17 cellular contexts compared by ENCODE assay signal in the genomic region with DNA sequence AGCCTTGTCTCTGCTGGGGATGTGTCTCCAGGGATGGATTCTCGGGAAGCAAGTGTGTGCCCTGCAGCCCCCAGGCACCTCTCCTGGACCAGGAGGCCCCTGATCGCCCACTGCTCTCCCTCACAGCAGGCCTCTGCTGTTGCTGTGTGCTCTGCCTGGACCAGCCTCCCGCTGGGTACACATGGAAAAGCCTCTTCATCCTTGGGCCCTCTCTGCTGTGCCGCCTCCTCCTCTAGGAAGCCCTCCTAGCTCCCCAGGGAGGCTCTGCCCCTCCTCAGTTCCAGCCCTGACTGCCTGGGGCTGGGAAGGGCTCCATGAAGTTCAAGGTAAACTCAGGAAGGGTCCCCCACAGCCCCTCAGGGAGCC. TPM values are rescaled to one million over a fixed set of nuclear protein-coding genes. Genes with fewer than 3 reads are reported as not detected.
DNase-seq lines count a peak whose midpoint lies in the region; ATAC-seq, FAIRE-seq and TF ChIP-seq lines count a peak whose summit lies in the region.
"Had no signal": no experiment of that assay in that cellular context is flagged by ENCODE, and none has a peak within 500 bp of the region (broad histone marks: within the 10 kb centered on the region; RNA-seq: fewer than 3 reads in every experiment).

No MANE protein-coding gene starts in this region.

- H3K14ac ChIP-seq in neuronal stem cell (ENCODE audit: low read length): no peak overlapping the region

- H2BK12ac ChIP-seq in neuronal stem cell (ENCODE audit: low read length): no peak overlapping the region

- peak overlapping the region; percentile 89 for H2AK5ac ChIP-seq in neuronal stem cell (ENCODE audit: low read depth, low read length)

- no peak overlapping the region for H3K23ac ChIP-seq in neuronal stem cell (ENCODE audit: low read depth, low read length, poor library complexity)

- H3K36me3 ChIP-seq in HEK293 (ENCODE audit: control insufficient read depth in 2 of 2, insufficient read depth in 1 of 2, low read length in 2 of 2) (peaks cover 0 to 21% of the 10 kb centered on the region in 2 experiments; a peak in 1 of 3 replicates), GM12878 (ENCODE audit: control insufficient read depth in 2 of 2, insufficient read depth in 2 of 2, low read length in 1 of 2) (peaks cover under 1 to 10% of the 10 kb centered on the region in 2 experiments; a peak in 3 of 4 replicates), neuronal stem cell (replicated peaks in 1 of 2; ENCODE audit: control insufficient read depth in 2 of 2, insufficient read depth in 2 of 2, low read length in 2 of 2) (peaks cover 12 to 13% of the 10 kb centered on the region in 2 donors)

- H3K27ac Mint-ChIP-seq in activated CD4-positive, alpha-beta T cell treated with anti-CD3 and anti-CD28 coated beads for 36 hours: no peak overlapping the region

- H3K27me3 Mint-ChIP-seq in activated CD4-positive, alpha-beta T cell treated with anti-CD3 and anti-CD28 coated beads for 36 hours: peaks cover 2% of the 10 kb centered on the region
- H3K27me3 Mint-ChIP-seq: IgD-negative memory B cell had no signal

- no peak for ATAC-seq in GM12878
- no peak for ATAC-seq in activated CD4-positive, alpha-beta T cell treated with anti-CD3 and anti-CD28 coated beads for 36 hours

- no peak overlapping the region for H2AFZ ChIP-seq in GM12878 (ENCODE audit: control insufficient read depth, low read depth, low read length)
- H2AFZ ChIP-seq in neuronal stem cell (ENCODE audit: low read length): no peak overlapping the region

- H3K18ac ChIP-seq in neuronal stem cell (ENCODE audit: low read length): peak overlapping the region; percentile 64

- H3K4me3 Mint-ChIP-seq in activated CD4-positive, alpha-beta T cell treated with anti-CD3 and anti-CD28 coated beads for 36 hours: no peak overlapping the region
- H3K4me3 Mint-ChIP-seq: IgD-negative memory B cell had no signal

- H3K4me2 ChIP-seq in GM12878 (ENCODE audit: control insufficient read depth, insufficient read depth) (no peak overlapping the region), neuronal stem cell (ENCODE audit: insufficient read depth, low read length, poor library complexity, severe bottlenecking) (no peak overlapping the region)

- CTCF ChIA-PET in HEK293 (lab: Yijun Ruan, JAX): interaction anchor here (0.6 to 5.3 kb wide), 8 partner anchors 10 to 131 kb away, joined by 3 to 65 read pairs (median 6); partner anchors contain the start of gene NRTN
- CTCF ChIA-PET in GM12878 (lab: Yijun Ruan, JAX): interaction anchor here (1.3 to 1.7 kb wide), 3 partner anchors 76 to 118 kb away, joined by 4 to 6 read pairs (median 5); partner anchors contain the start of gene NRTN
- CTCF ChIA-PET in activated CD4-positive, alpha-beta T cell treated with anti-CD3 and anti-CD28 coated beads for 36 hours (lab: Charles Lee): interaction anchor here (0.6 to 2.5 kb wide), 2 partner anchors 88 to 130 kb away, joined by 3 to 10 read pairs; no protein-coding TSS in a partner anchor

- H2BK5ac ChIP-seq in neuronal stem cell (ENCODE audit: low read length): no peak overlapping the region

- H2BK15ac ChIP-seq in neuronal stem cell (ENCODE audit: low read length): no peak overlapping the region

- no peaks in the 10 kb centered on the region; the same call in 1 of the 2 replicates for H3K4me1 ChIP-seq in HEK293 (ENCODE audit: control insufficient read depth, insufficient read depth, low read length)
- H3K4me1 ChIP-seq in GM12878 (ENCODE audit: control insufficient read depth, insufficient read depth, low read length): no peaks in the 10 kb centered on the region
- H3K4me1 ChIP-seq in neuronal stem cell (ENCODE audit: control insufficient read depth in 2 of 2, insufficient read depth in 1 of 2, low read depth in 1 of 2, low read length in 2 of 2): peaks cover 3 to 5% of the 10 kb centered on the region in 2 donors

- no peak overlapping the region for H4K8ac ChIP-seq in neuronal stem cell (ENCODE audit: low read depth, low read length)

- BruUV-seq in GM12878 (replicated peaks; lab: Mats Ljungman, UMichigan): no TSS peak

- peaks cover 4% of the 10 kb centered on the region for H3K36me3 Mint-ChIP-seq in activated CD4-positive, alpha-beta T cell treated with anti-CD3 and anti-CD28 coated beads for 36 hours (ENCODE audit: low read depth)

- in situ Hi-C loops in GM12878 (cut with MboI): no loop called here

- H4K20me1 ChIP-seq in GM12878 (ENCODE audit: control insufficient read depth, insufficient read depth): peaks cover 3% of the 10 kb centered on the region; the same call in 1 of the 2 replicates

- H3K27me3 ChIP-seq in GM12878 (replicated peaks in 1 of 2; ENCODE audit: control insufficient read depth in 2 of 2, insufficient read depth in 2 of 2, low read length in 1 of 2) (no peaks in the 10 kb centered on the region), neuronal stem cell (ENCODE audit: control insufficient read depth in 3 of 3, insufficient read depth in 3 of 3, low read depth in 1 of 3, low read length in 3 of 3) (no peaks in the 10 kb centered on the region)

- H3K9ac ChIP-seq in GM12878 (ENCODE audit: control insufficient read depth, insufficient read depth, low read length) (no peak overlapping the region), neuronal stem cell (ENCODE audit: low read depth, low read length, poor library complexity) (peak overlapping the region; percentile 84)

- intact Hi-C loops in GM12878 (cut with micrococcal nuclease; ENCODE audit: unreplicated experiment): no loop called here
- intact Hi-C loops in activated CD4-positive, alpha-beta T cell treated with anti-CD3 and anti-CD28 coated beads for 36 hours (cut with DNase I, micrococcal nuclease): no loop called here

- H3K27ac ChIP-seq in HEK293 (ENCODE audit: extremely low read depth, low read depth, low read length): no peak overlapping the region
- no peak overlapping the region for H3K27ac ChIP-seq in GM12878 (ENCODE audit: control insufficient read depth, insufficient read depth)
- H3K27ac ChIP-seq in neuronal stem cell (replicated peaks; ENCODE audit: low read length): no peak overlapping the region

- SMC1A ChIA-PET in GM12878 (lab: Charles Lee; ENCODE audit: uncharacterized antibody, unreplicated experiment): no interaction called here

- DNase-seq in NCI-H82 (lab: John Stamatoyannopoulos, UW) (peak; percentile 23), NCI-H82 treated with DMSO at 0.1 percent for 48 hours (lab: John Stamatoyannopoulos, UW; ENCODE audit: unreplicated experiment) (no peak), GM12878 (ENCODE audit: low read depth, low spot score) (no peak), neuronal stem cell (ENCODE audit: low spot score) (no peak), NCI-H748 (lab: John Stamatoyannopoulos, UW; ENCODE audit: unreplicated experiment) (no peak), DMS79 treated with DMSO at 0.1 percent for 48 hours (lab: John Stamatoyannopoulos, UW) (no peak)
- no peak for DNase-seq in activated CD4-positive, alpha-beta T cell treated with anti-CD3 and anti-CD28 coated beads for 36 hours
- DNase-seq: DMS79, GF-D8, NCI-H146, OCI-M1, T-helper 1 cell had no signal

- no peak for TF ChIP-seq POLR2A in GM12878 (IDR thresholded peaks at IDR 0.05; ENCODE audit: low read depth, low read length)

- H4K91ac ChIP-seq in neuronal stem cell (ENCODE audit: low read depth, low read length, poor library complexity): no peak overlapping the region

- WGBS in GM12878 (ENCODE audit: insufficient coverage, insufficient replicate concordance, low lambda C conversion rate, missing lambda C conversion rate): 41% methylated on average over 4 of the region's 4 CpGs
- WGBS in neuronal stem cell (ENCODE audit: extremely low coverage in 2 of 2, insufficient read length in 2 of 2, insufficient replicate concordance in 1 of 2), 2 donors: no CpG with 5 or more reads among the region's 4 CpGs

- POLR2A ChIA-PET in HEK293 (lab: Yijun Ruan, JAX) (interaction anchor here (0.6 to 3.8 kb wide), 4 partner anchors 12 to 1939 kb away, joined by 5 to 25 read pairs (median 14); partner anchors contain the start of genes NDUFA11 and VMAC), GM12878 (lab: Charles Lee) (no interaction called here)
- POLR2A ChIA-PET in activated CD4-positive, alpha-beta T cell treated with anti-CD3 and anti-CD28 coated beads for 36 hours (lab: Charles Lee): no interaction called here

- no peak overlapping the region for H3K4me3 ChIP-seq in HEK293 (ENCODE audit: low read depth, low read length)
- no peak overlapping the region for H3K4me3 ChIP-seq in GM12878
- H3K4me3 ChIP-seq in neuronal stem cell (ENCODE audit: low read length in 2 of 2): no peak overlapping the region

- H3K79me2 ChIP-seq in GM12878 (ENCODE audit: control insufficient read depth, insufficient read depth, low read length): no peaks in the 10 kb centered on the region

- H3K4me1 Mint-ChIP-seq in activated CD4-positive, alpha-beta T cell treated with anti-CD3 and anti-CD28 coated beads for 36 hours: no peaks in the 10 kb centered on the region
- H3K4me1 Mint-ChIP-seq: IgD-negative memory B cell had no signal

- no peak for FAIRE-seq in GM12878 (lab: Jason Lieb, UNC)
- FAIRE-seq: A204.1 had no signal

- H3K4ac ChIP-seq in neuronal stem cell (ENCODE audit: low read length): no peak overlapping the region

- H3K9me3 ChIP-seq in HEK293 (ENCODE audit: control insufficient read depth, insufficient read depth, low read depth, low read length) (no peaks in the 10 kb centered on the region), GM12878 (replicated peaks; ENCODE audit: control insufficient read depth, insufficient read depth, low read length) (no peaks in the 10 kb centered on the region), neuronal stem cell (replicated peaks in 1 of 2; ENCODE audit: control insufficient read depth in 2 of 2, insufficient read depth in 1 of 2, low read depth in 1 of 2, low read length in 2 of 2) (no peaks in the 10 kb centered on the region)

- no peaks in the 10 kb centered on the region for H3K9me3 Mint-ChIP-seq in activated CD4-positive, alpha-beta T cell treated with anti-CD3 and anti-CD28 coated beads for 36 hours (ENCODE audit: low read depth)
- H3K9me3 Mint-ChIP-seq: IgD-negative memory B cell had no signal

- TF ChIP-seq CTCF in HEK293 (tag by site-specific recombination; IDR thresholded peaks at IDR 0.05) (no peak), GM12878 (IDR thresholded peaks at IDR 0.05 in 2 of 3, conservative IDR thresholded peaks at IDR 0.05 in 1 of 3; ENCODE audit: control insufficient read depth in 2 of 3, extremely low read depth in 1 of 3, insufficient read depth in 1 of 3, low read depth in 3 of 3, low read length in 3 of 3) (no peak)

- peaks cover 4% of the 10 kb centered on the region for H3K79me1 ChIP-seq in neuronal stem cell (ENCODE audit: low read depth, low read length)

- RAD21 ChIA-PET in GM12878 (lab: Charles Lee; ENCODE audit: unreplicated experiment): interaction anchor here (0.6 kb wide), 1 partner anchor 13 kb away, joined by 3 read pairs; the partner anchor contains the start of gene VMAC

- TF ChIP-seq RAD21 in GM12878 (IDR thresholded peaks at IDR 0.05; ENCODE audit: insufficient read depth, low read depth, low read length): no peak

- TF ChIP-seq EP300 in GM12878 (IDR thresholded peaks at IDR 0.05; ENCODE audit: borderline replicate concordance in 1 of 2, control insufficient read depth in 1 of 2, low read depth in 2 of 2, low read length in 2 of 2): no peak

- no peak overlapping the region for H2BK120ac ChIP-seq in neuronal stem cell (ENCODE audit: low read depth, low read length)

RNA-seq across cellular contexts. Expression of gene NDUFA11, which starts 12.0 kb away (rescaled TPM):
- total RNA-seq in GM12878 (2013; cell fraction: nucleolus; rRNA removed): 35.6 and 42.7 TPM in 2 replicates
- total RNA-seq in GM12878 (2014; rRNA removed) (326 and 388 TPM in 2 replicates), GM12878 (2014; rRNA removed; fragmentation: Illumina TruSeq; extraction: Trizol) (164 and 181 TPM in 2 replicates), GM12878 (2021) (306 and 309 TPM in 2 replicates)
- 166 TPM for polyA plus RNA-seq in GM12878 (2011; ENCODE audit: low read depth)
- polyA plus RNA-seq in GM12878 (2011; rRNA removed) (24.8 and 108 TPM in 2 replicates), GM12878 (2014; fragmentation: Illumina TruSeq; extraction: Trizol) (24.2 and 170 TPM in 2 replicates), GM12878 (2014; fragmentation: Nextera tagmentation; extraction: Ambion mirVana) (100 to 1,000 TPM; 239 to 270 TPM), GM12878 (2014; rRNA removed) (343 and 398 TPM in 2 replicates), GM12878 (2016; fragmentation: Nextera tagmentation; extraction: Ambion mirVana) (100 to 1,000 TPM; 596 to 600 TPM)
- polyA plus RNA-seq in GM12878 (2011; cell fraction: cytosol; rRNA removed): 447 and 630 TPM in 2 replicates
- polyA plus RNA-seq in GM12878 (2011; cell fraction: nucleus; rRNA removed): 193 and 244 TPM in 2 replicates
- 189 and 285 TPM in 2 replicates for polyA plus RNA-seq in GM12878 (2012)
- 22.4 and 50.2 TPM in 2 replicates for polyA minus RNA-seq in GM12878 (2011; rRNA and poly(A)+ RNA removed)
- 18.2 and 24.5 TPM in 2 replicates for polyA minus RNA-seq in GM12878 (2011; cell fraction: cytosol; rRNA and poly(A)+ RNA removed)
- polyA minus RNA-seq in GM12878 (2011; cell fraction: nucleus; rRNA and poly(A)+ RNA removed): 7.6 and 15.5 TPM in 2 replicates
- polyA plus RNA-seq in neuronal stem cell (2013, experiment 1 of 2): 244 TPM
- polyA plus RNA-seq in neuronal stem cell (2013, experiment 2 of 2): 235 TPM
- total RNA-seq in activated CD4-positive, alpha-beta T cell treated with anti-CD3 and anti-CD28 coated beads for 36 hours: 100 to 1,000 TPM; 175 to 213 TPM

RNA-seq across cellular contexts. Expression of gene VMAC, which starts 13.1 kb away (rescaled TPM):
- 10.6 and 12.7 TPM in 2 replicates for total RNA-seq in GM12878 (2013; cell fraction: nucleolus; rRNA removed)
- total RNA-seq in GM12878 (2014; rRNA removed) (5.8 and 6.5 TPM in 2 replicates), GM12878 (2014; rRNA removed; fragmentation: Illumina TruSeq; extraction: Trizol) (2.8 and 2.9 TPM in 2 replicates), GM12878 (2021) (3.2 and 3.7 TPM in 2 replicates)
- 1.4 TPM for polyA plus RNA-seq in GM12878 (2011; ENCODE audit: low read depth)
- polyA plus RNA-seq in GM12878 (2011; rRNA removed) (1.3 and 1.4 TPM in 2 replicates), GM12878 (2014; fragmentation: Illumina TruSeq; extraction: Trizol) (1.1 and 2.0 TPM in 2 replicates), GM12878 (2014; fragmentation: Nextera tagmentation; extraction: Ambion mirVana) (under 1 TPM; 0.18 to 0.27 TPM), GM12878 (2014; rRNA removed) (6.8 and 7.3 TPM in 2 replicates), GM12878 (2016; fragmentation: Nextera tagmentation; extraction: Ambion mirVana) (1 to 10 TPM; 1.5 to 1.6 TPM)
- 2.6 and 3.9 TPM in 2 replicates for polyA plus RNA-seq in GM12878 (2011; cell fraction: cytosol; rRNA removed)
- 5.1 and 6.5 TPM in 2 replicates for polyA plus RNA-seq in GM12878 (2011; cell fraction: nucleus; rRNA removed)
- 2.6 and 3.0 TPM in 2 replicates for polyA plus RNA-seq in GM12878 (2012)
- polyA minus RNA-seq in GM12878 (2011; rRNA and poly(A)+ RNA removed): 0.59 and 1.3 TPM in 2 replicates
- polyA minus RNA-seq in GM12878 (2011; cell fraction: cytosol; rRNA and poly(A)+ RNA removed): 1.0 and 1.1 TPM in 2 replicates
- polyA minus RNA-seq in GM12878 (2011; cell fraction: nucleus; rRNA and poly(A)+ RNA removed): 1.2 and 2.2 TPM in 2 replicates
- polyA plus RNA-seq in neuronal stem cell (2013, experiment 1 of 2): 2.7 TPM
- 2.4 TPM for polyA plus RNA-seq in neuronal stem cell (2013, experiment 2 of 2)
- total RNA-seq in activated CD4-positive, alpha-beta T cell treated with anti-CD3 and anti-CD28 coated beads for 36 hours: 1 to 10 TPM; 2.3 to 2.8 TPM

RNA-seq across cellular contexts. Expression of gene FUT5, which starts 21.2 kb away (rescaled TPM):
- 1.1 TPM in 2 replicates for total RNA-seq in GM12878 (2013; cell fraction: nucleolus; rRNA removed)
- total RNA-seq in GM12878 (2014; rRNA removed) (not detected in 2 replicates), GM12878 (2014; rRNA removed; fragmentation: Illumina TruSeq; extraction: Trizol) (not detected in 2 replicates), GM12878 (2021) (not detected in 2 replicates)
- polyA plus RNA-seq in GM12878 (2011; ENCODE audit: low read depth): not detected
- polyA plus RNA-seq in GM12878 (2011; rRNA removed) (not detected in 2 replicates), GM12878 (2014; fragmentation: Illumina TruSeq; extraction: Trizol) (not detected in 2 replicates), GM12878 (2014; fragmentation: Nextera tagmentation; extraction: Ambion mirVana) (not detected), GM12878 (2014; rRNA removed) (not detected in 2 replicates), GM12878 (2016; fragmentation: Nextera tagmentation; extraction: Ambion mirVana) (not detected)
- not detected in 2 replicates for polyA plus RNA-seq in GM12878 (2011; cell fraction: cytosol; rRNA removed)
- polyA plus RNA-seq in GM12878 (2011; cell fraction: nucleus; rRNA removed): not detected in 2 replicates
- 0.07 TPM in 1 of 2 replicates, not detected in the other for polyA plus RNA-seq in GM12878 (2012)
- polyA minus RNA-seq in GM12878 (2011; rRNA and poly(A)+ RNA removed): not detected in 2 replicates
- not detected in 2 replicates for polyA minus RNA-seq in GM12878 (2011; cell fraction: cytosol; rRNA and poly(A)+ RNA removed)
- polyA minus RNA-seq in GM12878 (2011; cell fraction: nucleus; rRNA and poly(A)+ RNA removed): 0.12 TPM in 1 of 2 replicates, not detected in the other
- polyA plus RNA-seq in neuronal stem cell (2013, experiment 1 of 2): 0.38 TPM
- 0.39 TPM for polyA plus RNA-seq in neuronal stem cell (2013, experiment 2 of 2)
- total RNA-seq in activated CD4-positive, alpha-beta T cell treated with anti-CD3 and anti-CD28 coated beads for 36 hours: under 1 TPM in 1 of 2 experiments, not detected in 1; 0.09 TPM
- total RNA-seq: H7, NCI-H460 had no signal
- polyA plus RNA-seq: IgD-negative memory B cell had no signal

RNA-seq across cellular contexts. Expression of gene CAPS, which starts 22.5 kb away (rescaled TPM):
- total RNA-seq in GM12878 (2013; cell fraction: nucleolus; rRNA removed): 2.8 and 4.9 TPM in 2 replicates
- total RNA-seq in GM12878 (2014; rRNA removed) (4.9 and 6.0 TPM in 2 replicates), GM12878 (2014; rRNA removed; fragmentation: Illumina TruSeq; extraction: Trizol) (1.8 and 2.4 TPM in 2 replicates), GM12878 (2021) (3.9 and 5.5 TPM in 2 replicates)
- polyA plus RNA-seq in GM12878 (2011; ENCODE audit: low read depth): 1.8 TPM
- polyA plus RNA-seq in GM12878 (2011; rRNA removed) (1.4 and 1.8 TPM in 2 replicates), GM12878 (2014; fragmentation: Illumina TruSeq; extraction: Trizol) (1.1 and 1.7 TPM in 2 replicates), GM12878 (2014; fragmentation: Nextera tagmentation; extraction: Ambion mirVana) (under 1 TPM; 0.09 to 0.10 TPM), GM12878 (2014; rRNA removed) (6.9 and 8.3 TPM in 2 replicates), GM12878 (2016; fragmentation: Nextera tagmentation; extraction: Ambion mirVana) (1 to 10 TPM; 5.1 to 6.3 TPM)
- polyA plus RNA-seq in GM12878 (2011; cell fraction: cytosol; rRNA removed): 3.5 and 4.9 TPM in 2 replicates
- polyA plus RNA-seq in GM12878 (2011; cell fraction: nucleus; rRNA removed): 8.3 and 10.2 TPM in 2 replicates
- polyA plus RNA-seq in GM12878 (2012): 3.4 and 7.0 TPM in 2 replicates
- 0.29 and 1.6 TPM in 2 replicates for polyA minus RNA-seq in GM12878 (2011; rRNA and poly(A)+ RNA removed)
- polyA minus RNA-seq in GM12878 (2011; cell fraction: cytosol; rRNA and poly(A)+ RNA removed): 0.31 TPM in 1 of 2 replicates, not detected in the other
- 1.6 and 2.0 TPM in 2 replicates for polyA minus RNA-seq in GM12878 (2011; cell fraction: nucleus; rRNA and poly(A)+ RNA removed)
- polyA plus RNA-seq in neuronal stem cell (2013, experiment 1 of 2): 3.0 TPM
- polyA plus RNA-seq in neuronal stem cell (2013, experiment 2 of 2): 3.0 TPM
- 1 to 10 TPM; 2.2 to 2.7 TPM for total RNA-seq in activated CD4-positive, alpha-beta T cell treated with anti-CD3 and anti-CD28 coated beads for 36 hours

RNA-seq across cellular contexts. Expression of gene FUT3, which starts 40.3 kb away (rescaled TPM):
- 0.33 TPM in 1 of 2 replicates, not detected in the other for total RNA-seq in GM12878 (2013; cell fraction: nucleolus; rRNA removed)
- total RNA-seq in GM12878 (2014; rRNA removed) (not detected in 2 replicates), GM12878 (2014; rRNA removed; fragmentation: Illumina TruSeq; extraction: Trizol) (not detected in 2 replicates), GM12878 (2021) (0.31 TPM in 1 of 2 replicates, not detected in the other)
- not detected for polyA plus RNA-seq in GM12878 (2011; ENCODE audit: low read depth)
- polyA plus RNA-seq in GM12878 (2011; rRNA removed) (not detected in 2 replicates), GM12878 (2014; fragmentation: Illumina TruSeq; extraction: Trizol) (0.07 TPM in 1 of 2 replicates, not detected in the other), GM12878 (2014; fragmentation: Nextera tagmentation; extraction: Ambion mirVana) (not detected), GM12878 (2014; rRNA removed) (0.04 and 0.10 TPM in 2 replicates), GM12878 (2016; fragmentation: Nextera tagmentation; extraction: Ambion mirVana) (not detected)
- polyA plus RNA-seq in GM12878 (2011; cell fraction: cytosol; rRNA removed): 0.16 TPM in 1 of 2 replicates, not detected in the other
- polyA plus RNA-seq in GM12878 (2011; cell fraction: nucleus; rRNA removed): 0.34 TPM in 1 of 2 replicates, not detected in the other
- 0.38 and 0.47 TPM in 2 replicates for polyA plus RNA-seq in GM12878 (2012)
- not detected in 2 replicates for polyA minus RNA-seq in GM12878 (2011; rRNA and poly(A)+ RNA removed)
- not detected in 2 replicates for polyA minus RNA-seq in GM12878 (2011; cell fraction: cytosol; rRNA and poly(A)+ RNA removed)
- not detected in 2 replicates for polyA minus RNA-seq in GM12878 (2011; cell fraction: nucleus; rRNA and poly(A)+ RNA removed)
- 1.4 TPM for polyA plus RNA-seq in neuronal stem cell (2013, experiment 1 of 2)
- polyA plus RNA-seq in neuronal stem cell (2013, experiment 2 of 2): 1.3 TPM
- total RNA-seq in activated CD4-positive, alpha-beta T cell treated with anti-CD3 and anti-CD28 coated beads for 36 hours: not detected
- total RNA-seq: H7, NCI-H460 had no signal
- polyA plus RNA-seq: IgD-negative memory B cell had no signal
